Comparison of ENCODE assay signal across 17 cellular contexts in the genomic region with DNA sequence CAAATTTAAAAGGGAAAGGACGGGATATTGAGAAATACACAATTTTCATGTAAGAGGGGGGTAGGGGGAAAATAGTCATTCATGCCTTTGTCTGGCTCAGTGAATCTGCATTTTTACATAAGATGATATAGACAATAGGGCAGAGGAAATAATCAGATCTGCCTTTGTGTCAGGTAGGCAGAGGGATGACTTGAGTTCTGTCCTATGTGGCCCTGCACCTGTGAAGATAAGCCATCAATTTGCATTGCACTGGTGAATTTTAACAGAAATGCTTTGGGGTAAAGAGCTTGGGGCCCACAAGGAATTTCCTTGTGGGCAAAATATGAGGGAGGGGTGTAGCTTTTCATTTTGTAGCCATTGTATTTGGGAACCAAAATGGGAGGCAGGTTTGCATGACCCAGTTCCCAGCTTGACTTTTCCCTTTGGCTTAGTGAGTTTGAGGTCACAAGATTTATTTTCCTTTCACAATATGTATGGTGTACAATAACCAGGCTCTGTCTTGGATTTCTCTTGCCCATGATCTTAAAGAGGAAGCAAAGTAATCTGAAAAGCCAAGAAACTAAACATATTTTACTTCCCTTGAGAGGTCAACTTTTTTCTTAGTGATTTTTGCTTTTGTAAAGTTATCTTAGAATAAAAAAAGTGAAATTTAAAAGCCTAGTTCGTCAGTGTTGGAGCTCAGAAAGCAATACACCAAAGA.
"Had no signal": no experiment of that assay in that cellular context is flagged by ENCODE, and none has a peak within 500 bp of the region (broad histone marks: within the 10 kb centered on the region; RNA-seq: fewer than 3 reads in every experiment).

No MANE protein-coding gene starts in this region.

- DNase-seq: activated CD4-positive, alpha-beta T cell treated with anti-CD3 and anti-CD28 coated beads for 48 hours; activated CD8-positive, alpha-beta memory T cell treated with anti-CD3 and anti-CD28 coated beads for 24 hours; amniotic stem cell; body of pancreas; central memory CD4-positive, alpha-beta T cell; effector CD8-positive, alpha-beta T cell; left ventricle myocardium superior; pancreas; stimulated activated CD4-positive, alpha-beta T cell treated with anti-CD3 and anti-CD28 coated beads, Interleukin-2, amount 100 ng/mL, for 48 hours; stomach had no signal

- H3K36me3 Mint-ChIP-seq: activated naive CD4-positive, alpha-beta T cell treated with anti-CD3 and anti-CD28 coated beads, Interleukin-2, amount 50 U/mL, for 72 hours had no signal

- H3K4me3 ChIP-seq: body of pancreas, coronary artery, pancreas, stomach had no signal

- H3K27ac ChIP-seq: body of pancreas, coronary artery, pancreas, stomach, VCaP had no signal

- FAIRE-seq: frontal cortex, keratinocyte, pancreas had no signal

- H3K36me3 ChIP-seq: pancreas, stomach had no signal

- H3K4me1 ChIP-seq: body of pancreas, pancreas, stomach had no signal

- H3K9me3 Mint-ChIP-seq: neural crest cell had no signal

- H3K27ac Mint-ChIP-seq: activated naive CD4-positive, alpha-beta T cell treated with anti-CD3 and anti-CD28 coated beads, Interleukin-2, amount 50 U/mL, for 72 hours; activated T-helper 2 cell treated with anti-CD3 and anti-CD28 coated beads, Interferon-gamma antibody, Interleukin-2, Interleukin-4, amounts not matched to agents 10 μg/mL and 5 μg/mL and 100 μg/mL, durations not matched to agents 14 hours and 24 hours and 36 hours had no signal

- H3K27me3 ChIP-seq: body of pancreas, pancreas had no signal

- H3K9me3 ChIP-seq: body of pancreas, pancreas, stomach had no signal

- H3K4me3 Mint-ChIP-seq: neural crest cell had no signal
